Comparison of ENCODE assay signal across 6 cellular contexts in the genomic region with DNA sequence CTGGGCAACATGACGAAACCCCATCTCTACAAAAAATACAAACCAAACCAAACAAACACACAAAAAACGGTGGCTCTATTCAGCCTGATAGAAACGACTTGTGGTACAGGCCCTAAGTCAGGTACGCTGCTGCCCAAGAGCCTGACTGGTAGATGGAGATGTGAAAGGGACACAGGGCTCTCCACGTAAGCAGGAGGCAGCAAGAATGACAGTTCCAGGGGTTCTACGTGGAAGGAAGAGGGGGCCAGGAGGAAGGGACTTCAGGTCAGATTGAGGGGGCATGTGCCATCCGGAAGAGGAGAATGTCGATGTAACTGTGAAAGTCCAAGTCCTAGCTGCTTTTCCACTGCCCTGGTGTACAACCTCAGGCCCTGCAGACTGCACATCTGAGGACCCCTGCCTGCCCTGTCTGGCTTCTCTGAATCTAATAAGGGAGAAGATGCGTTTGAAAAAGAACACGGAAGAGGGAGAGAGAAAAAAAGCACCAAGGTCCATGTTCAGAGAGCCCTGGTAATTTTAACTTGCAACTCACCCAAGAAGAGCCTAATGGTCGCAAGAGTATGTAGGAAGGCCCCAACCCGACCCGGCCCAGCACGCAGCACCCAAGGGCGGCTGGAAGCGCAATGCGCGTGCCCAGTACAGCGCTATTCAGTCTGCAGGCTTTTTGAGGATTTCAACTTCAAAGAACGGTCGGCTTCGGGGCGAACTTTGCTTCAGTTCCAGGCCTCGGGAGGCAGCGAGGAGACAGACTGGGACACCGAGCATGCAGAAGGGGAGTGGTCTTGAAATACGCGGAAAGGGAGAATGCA. TPM values are rescaled to one million over a fixed set of nuclear protein-coding genes. Genes with fewer than 3 reads are reported as not detected.
DNase-seq lines count a peak whose midpoint lies in the region; ATAC-seq, FAIRE-seq and TF ChIP-seq lines count a peak whose summit lies in the region.

No MANE protein-coding gene starts in this region.

- H3K36me3 Mint-ChIP-seq in activated T-cell treated with anti-CD3 and anti-CD28 coated beads, Interleukin-2, amount 50 U/mL, for 72 hours (ENCODE audit: insufficient read depth in 2 of 2) = peaks cover 6 to 10% of the 10 kb centered on the region in 2 donors
- peaks cover 3% of the 10 kb centered on the region for H3K36me3 Mint-ChIP-seq in nephron (ENCODE audit: low read depth)

- no peaks in the 10 kb centered on the region for H3K9me3 ChIP-seq in K562 (replicated peaks; ENCODE audit: control insufficient read depth, insufficient read depth, low read depth, low read length)

- TF ChIP-seq POLR2A in K562 (conservative IDR thresholded peaks at IDR 0.05) = no peak

- H3K9me3 Mint-ChIP-seq in activated T-cell treated with anti-CD3 and anti-CD28 coated beads, Interleukin-2, amount 50 U/mL, for 72 hours = no peaks in the 10 kb centered on the region
- H3K9me3 Mint-ChIP-seq in nephron = no peaks in the 10 kb centered on the region

- peaks cover 32 to 54% of the 10 kb centered on the region in 2 experiments for H3K4me1 ChIP-seq in K562 (replicated peaks in 1 of 2; ENCODE audit: control insufficient read depth in 2 of 2, insufficient read depth in 2 of 2, low read length in 2 of 2)

- peak overlapping the region; percentile 82 to 98 for H3K9ac ChIP-seq in K562 (ENCODE audit: insufficient read depth in 1 of 2, low read depth in 2 of 2, low read length in 2 of 2)

- in situ Hi-C loops in K562 (cut with MboI) = no loop called here

- FAIRE-seq in K562 (lab: Jason Lieb, UNC) = peak; percentile 19

- H3K4me2 ChIP-seq in K562 (ENCODE audit: insufficient read depth, low read length) = peak overlapping the region; percentile 99

- peaks cover 6% of the 10 kb centered on the region for H4K20me1 ChIP-seq in K562 (replicated peaks; ENCODE audit: control insufficient read depth, insufficient read depth, low read length)

- TF ChIP-seq CTCF in K562 (IDR thresholded peaks at IDR 0.05 in 2 of 3, conservative IDR thresholded peaks at IDR 0.05 in 1 of 3; ENCODE audit: insufficient read depth in 2 of 3, low read depth in 1 of 3, low read length in 3 of 3) = no peak
- no peak for TF ChIP-seq CTCF in nephron (IDR thresholded peaks at IDR 0.05; ENCODE audit: unreplicated experiment in 3 of 3)

- H3K4me3 ChIP-seq in K562 = peak overlapping the region; percentile 65

- peaks cover 79% of the 10 kb centered on the region for H3K4me1 Mint-ChIP-seq in activated T-cell treated with anti-CD3 and anti-CD28 coated beads, Interleukin-2, amount 50 U/mL, for 72 hours (ENCODE audit: low read depth)
- H3K4me1 Mint-ChIP-seq in nephron = peaks cover 47% of the 10 kb centered on the region

- POLR2A ChIA-PET in K562 (lab: Yijun Ruan, JAX) = interaction anchor here (0.8 to 4.7 kb wide), 8 partner anchors 9 to 146 kb away, joined by 3 to 35 read pairs (median 16); a partner anchor contains a TSS

- H3K36me3 ChIP-seq in K562 (ENCODE audit: control insufficient read depth, insufficient read depth, low read length) = peaks cover 19% of the 10 kb centered on the region; the same call in 2 of the 3 replicates

- CTCF ChIA-PET in K562 (lab: Yijun Ruan, JAX; ENCODE audit: low intra/inter-chr PET ratio) = interaction anchor here (6.5 kb wide), 1 partner anchor 29 kb away, joined by 63 read pairs; no protein-coding TSS in a partner anchor

- H3K27ac Mint-ChIP-seq in activated T-cell treated with anti-CD3 and anti-CD28 coated beads, Interleukin-2, amount 50 U/mL, for 72 hours = peak overlapping the region; percentile 95
- H3K27ac Mint-ChIP-seq in nephron = peak overlapping the region; percentile 93 to 95 (median 95)

- intact Hi-C loops in K562 (cut with micrococcal nuclease) = no loop called here

- WGBS in K562 (ENCODE audit: insufficient coverage, low coverage, missing lambda C conversion rate) = 6% methylated on average over 28 of the region's 28 CpGs

- H3K27me3 ChIP-seq in K562 (ENCODE audit: control insufficient read depth in 2 of 2, insufficient read depth in 2 of 2, low read length in 2 of 2) = no peaks in the 10 kb centered on the region

- peak overlapping the region; percentile 97 for H2AFZ ChIP-seq in K562 (ENCODE audit: low read depth, low read length)

- no peak for DNase-seq in activated T-cell treated with anti-CD3 and anti-CD28 coated beads, Interleukin-2, amount 50 U/mL, for 72 hours
- DNase-seq in activated T-cell treated with anti-CD3 and anti-CD28 coated beads for 4 hours (no peak), K562 (ENCODE audit: extremely low read depth in 1 of 4, low spot score in 3 of 4) (peak in 1 of 4 experiments; percentile 8)

- no peak for TF ChIP-seq EP300 in K562 (IDR thresholded peaks at IDR 0.05; ENCODE audit: low read length)

- peak overlapping the region; percentile 68 for H3K27ac ChIP-seq in K562 (ENCODE audit: extremely low read depth, low read depth, low read length)

- peak; percentile 27 to 35 for ATAC-seq in activated T-cell treated with anti-CD3 and anti-CD28 coated beads, Interleukin-2, amount 50 U/mL, for 72 hours (replicated peaks in 1 of 2)
- peak; percentile 20 for ATAC-seq in K562
- ATAC-seq in HG02973 (IDR thresholded peaks at IDR 0.05; ENCODE audit: unreplicated experiment) = no peak
- ATAC-seq in GM19023 (IDR thresholded peaks at IDR 0.05; ENCODE audit: unreplicated experiment) = no peak

- H3K27me3 Mint-ChIP-seq in activated T-cell treated with anti-CD3 and anti-CD28 coated beads, Interleukin-2, amount 50 U/mL, for 72 hours (ENCODE audit: low read depth) = no peaks in the 10 kb centered on the region
- H3K27me3 Mint-ChIP-seq in nephron (ENCODE audit: low read depth) = no peaks in the 10 kb centered on the region

- peak overlapping the region; percentile 97 to 100 for H3K4me3 Mint-ChIP-seq in activated T-cell treated with anti-CD3 and anti-CD28 coated beads, Interleukin-2, amount 50 U/mL, for 72 hours
- peak overlapping the region; percentile 99 to 100 (median 99) for H3K4me3 Mint-ChIP-seq in nephron

- peaks cover 54% of the 10 kb centered on the region for H3K79me2 ChIP-seq in K562 (ENCODE audit: control insufficient read depth, insufficient read depth, low read length)

- TF ChIP-seq RAD21 in K562 (CRISPR knock-in tag; conservative IDR thresholded peaks at IDR 0.05 in 1 of 2, IDR thresholded peaks at IDR 0.05 in 1 of 2) = no peak

- BruUV-seq in K562 (replicated peaks; lab: Mats Ljungman, UMichigan) = TSS peak; percentile 64

- H3K9me1 ChIP-seq in K562 (ENCODE audit: control insufficient read depth, insufficient read depth, low read length) = no peaks in the 10 kb centered on the region

RNA-seq across cellular contexts. Expression of a gene that starts 0.9 kb away (rescaled TPM):
- 10 to 100 TPM; 23.5 to 25.1 TPM for total RNA-seq in activated T-cell treated with anti-CD3 and anti-CD28 coated beads, Interleukin-2, amount 50 U/mL, for 72 hours
- total RNA-seq in K562 (2011; cell fraction: chromatin; rRNA removed; ENCODE audit: low replicate concordance) = 16.9 and 90.0 TPM in 2 replicates
- total RNA-seq in K562 (2011; cell fraction: nucleolus; rRNA removed) = 98.3 and 115 TPM in 2 replicates
- 36.5 and 47.7 TPM in 2 replicates for total RNA-seq in K562 (2011; cell fraction: nucleoplasm; rRNA removed)
- 129 and 153 TPM in 2 replicates for total RNA-seq in K562 (2014; rRNA removed)
- total RNA-seq in K562 (2014; rRNA removed; fragmentation: Illumina TruSeq; extraction: Trizol) = 8.5 and 13.4 TPM in 2 replicates
- 60.4 and 61.8 TPM in 2 replicates for total RNA-seq in K562 (2015; rRNA removed; fragmentation: Illumina TruSeq; extraction: Trizol)
- total RNA-seq in K562 (2021) = 106 and 114 TPM in 2 replicates
- 40.4 and 51.9 TPM in 2 replicates for polyA plus RNA-seq in K562 (2011; rRNA removed)
- polyA plus RNA-seq in K562 (2011; cell fraction: cytosol; rRNA removed) = 70.6 and 201 TPM in 2 replicates
- polyA plus RNA-seq in K562 (2011; cell fraction: nucleus; rRNA removed) = 69.6 and 90.0 TPM in 2 replicates
- 75.0 and 123 TPM in 2 replicates for polyA plus RNA-seq in K562 (2012)
- 16.6 and 77.3 TPM in 2 replicates for polyA plus RNA-seq in K562 (2014; fragmentation: Illumina TruSeq; extraction: Trizol)
- 10 to 100 TPM; 35.6 to 66.3 TPM for polyA plus RNA-seq in K562 (2014; fragmentation: Nextera tagmentation; extraction: Ambion mirVana)
- 123 and 130 TPM in 2 replicates for polyA plus RNA-seq in K562 (2014; rRNA removed)
- polyA minus RNA-seq in K562 (2011; rRNA and poly(A)+ RNA removed) = 7.4 TPM in 2 replicates
- polyA minus RNA-seq in K562 (2011; cell fraction: cytosol; rRNA and poly(A)+ RNA removed) = 22.4 and 23.0 TPM in 2 replicates
- 61.0 and 62.0 TPM in 2 replicates for polyA minus RNA-seq in K562 (2011; cell fraction: nucleus; rRNA and poly(A)+ RNA removed)

RNA-seq across cellular contexts. Expression of a gene that starts 3.0 kb away (rescaled TPM):
- total RNA-seq in activated T-cell treated with anti-CD3 and anti-CD28 coated beads, Interleukin-2, amount 50 U/mL, for 72 hours = 10 to 100 TPM; 21.4 to 26.7 TPM
- 6.1 and 32.6 TPM in 2 replicates for total RNA-seq in K562 (2011; cell fraction: chromatin; rRNA removed; ENCODE audit: low replicate concordance)
- 30.5 and 31.9 TPM in 2 replicates for total RNA-seq in K562 (2011; cell fraction: nucleolus; rRNA removed)
- total RNA-seq in K562 (2011; cell fraction: nucleoplasm; rRNA removed) = 14.4 and 16.7 TPM in 2 replicates
- 26.1 and 36.0 TPM in 2 replicates for total RNA-seq in K562 (2014; rRNA removed)
- total RNA-seq in K562 (2014; rRNA removed; fragmentation: Illumina TruSeq; extraction: Trizol) = 3.2 and 4.2 TPM in 2 replicates
- total RNA-seq in K562 (2015; rRNA removed; fragmentation: Illumina TruSeq; extraction: Trizol) = 12.3 and 12.6 TPM in 2 replicates
- 24.2 and 26.9 TPM in 2 replicates for total RNA-seq in K562 (2021)
- polyA plus RNA-seq in K562 (2011; rRNA removed) = 9.7 and 12.3 TPM in 2 replicates
- polyA plus RNA-seq in K562 (2011; cell fraction: cytosol; rRNA removed) = 21.6 and 65.1 TPM in 2 replicates
- polyA plus RNA-seq in K562 (2011; cell fraction: nucleus; rRNA removed) = 29.6 and 55.3 TPM in 2 replicates
- 17.8 and 26.2 TPM in 2 replicates for polyA plus RNA-seq in K562 (2012)
- polyA plus RNA-seq in K562 (2014; fragmentation: Illumina TruSeq; extraction: Trizol) = 11.9 and 21.9 TPM in 2 replicates
- under 1 TPM; 0.32 to 0.83 TPM for polyA plus RNA-seq in K562 (2014; fragmentation: Nextera tagmentation; extraction: Ambion mirVana)
- polyA plus RNA-seq in K562 (2014; rRNA removed) = 27.6 and 33.4 TPM in 2 replicates
- polyA minus RNA-seq in K562 (2011; rRNA and poly(A)+ RNA removed) = 2.2 and 3.2 TPM in 2 replicates
- 7.2 and 7.9 TPM in 2 replicates for polyA minus RNA-seq in K562 (2011; cell fraction: cytosol; rRNA and poly(A)+ RNA removed)
- 22.2 and 25.9 TPM in 2 replicates for polyA minus RNA-seq in K562 (2011; cell fraction: nucleus; rRNA and poly(A)+ RNA removed)

RNA-seq across cellular contexts. Expression of a gene that starts 6.5 kb away (rescaled TPM):
- 100 to 1,000 TPM in 1 of 2 donors, 10 to 100 TPM in 1; 93.9 to 113 TPM for total RNA-seq in activated T-cell treated with anti-CD3 and anti-CD28 coated beads, Interleukin-2, amount 50 U/mL, for 72 hours
- 131 and 234 TPM in 2 replicates for total RNA-seq in K562 (2011; cell fraction: chromatin; rRNA removed; ENCODE audit: low replicate concordance)
- 106 and 109 TPM in 2 replicates for total RNA-seq in K562 (2011; cell fraction: nucleolus; rRNA removed)
- 106 and 124 TPM in 2 replicates for total RNA-seq in K562 (2011; cell fraction: nucleoplasm; rRNA removed)
- total RNA-seq in K562 (2014; rRNA removed) (80.6 and 98.7 TPM in 2 replicates), K562 (2014; rRNA removed; fragmentation: Illumina TruSeq; extraction: Trizol) (24.2 and 28.8 TPM in 2 replicates), K562 (2015; rRNA removed; fragmentation: Illumina TruSeq; extraction: Trizol) (26.3 and 29.2 TPM in 2 replicates), K562 (2021) (60.9 and 87.1 TPM in 2 replicates)
- polyA plus RNA-seq in K562 (2011; rRNA removed) (19.2 and 29.8 TPM in 2 replicates), K562 (2014; fragmentation: Illumina TruSeq; extraction: Trizol) (36.9 and 50.9 TPM in 2 replicates), K562 (2014; fragmentation: Nextera tagmentation; extraction: Ambion mirVana) (under 1 TPM; 0.03 to 0.38 TPM), K562 (2014; rRNA removed) (56.4 and 61.3 TPM in 2 replicates)
- 22.0 and 75.3 TPM in 2 replicates for polyA plus RNA-seq in K562 (2011; cell fraction: cytosol; rRNA removed)
- 63.0 and 156 TPM in 2 replicates for polyA plus RNA-seq in K562 (2011; cell fraction: nucleus; rRNA removed)
- 47.0 and 62.8 TPM in 2 replicates for polyA plus RNA-seq in K562 (2012)
- polyA minus RNA-seq in K562 (2011; rRNA and poly(A)+ RNA removed) = 15.6 and 21.1 TPM in 2 replicates
- 50.6 and 59.1 TPM in 2 replicates for polyA minus RNA-seq in K562 (2011; cell fraction: cytosol; rRNA and poly(A)+ RNA removed)
- polyA minus RNA-seq in K562 (2011; cell fraction: nucleus; rRNA and poly(A)+ RNA removed) = 17.2 and 21.5 TPM in 2 replicates

RNA-seq across cellular contexts. Expression of a gene that starts 11.2 kb away (rescaled TPM):
- total RNA-seq in activated T-cell treated with anti-CD3 and anti-CD28 coated beads, Interleukin-2, amount 50 U/mL, for 72 hours = 100 to 1,000 TPM; 106 TPM
- total RNA-seq in K562 (2011; cell fraction: chromatin; rRNA removed; ENCODE audit: low replicate concordance) = 78.9 and 182 TPM in 2 replicates
- 71.7 and 81.2 TPM in 2 replicates for total RNA-seq in K562 (2011; cell fraction: nucleolus; rRNA removed)
- 77.2 and 120 TPM in 2 replicates for total RNA-seq in K562 (2011; cell fraction: nucleoplasm; rRNA removed)
- total RNA-seq in K562 (2014; rRNA removed) (15.0 and 19.3 TPM in 2 replicates), K562 (2014; rRNA removed; fragmentation: Illumina TruSeq; extraction: Trizol) (1.3 and 1.7 TPM in 2 replicates), K562 (2015; rRNA removed; fragmentation: Illumina TruSeq; extraction: Trizol) (3.8 and 4.4 TPM in 2 replicates), K562 (2021) (17.1 and 18.8 TPM in 2 replicates)
- polyA plus RNA-seq in K562 (2011; rRNA removed) (7.4 and 17.0 TPM in 2 replicates), K562 (2014; fragmentation: Illumina TruSeq; extraction: Trizol) (4.8 and 6.9 TPM in 2 replicates), K562 (2014; fragmentation: Nextera tagmentation; extraction: Ambion mirVana) (under 1 TPM; 0.06 to 0.14 TPM), K562 (2014; rRNA removed) (14.6 and 20.5 TPM in 2 replicates)
- polyA plus RNA-seq in K562 (2011; cell fraction: cytosol; rRNA removed) = 13.4 and 20.3 TPM in 2 replicates
- polyA plus RNA-seq in K562 (2011; cell fraction: nucleus; rRNA removed) = 102 and 163 TPM in 2 replicates
- polyA plus RNA-seq in K562 (2012) = 19.2 and 25.7 TPM in 2 replicates
- polyA minus RNA-seq in K562 (2011; rRNA and poly(A)+ RNA removed) = 6.4 and 7.8 TPM in 2 replicates
- polyA minus RNA-seq in K562 (2011; cell fraction: cytosol; rRNA and poly(A)+ RNA removed) = 7.6 and 12.6 TPM in 2 replicates
- polyA minus RNA-seq in K562 (2011; cell fraction: nucleus; rRNA and poly(A)+ RNA removed) = 18.2 and 23.1 TPM in 2 replicates

RNA-seq across cellular contexts. Expression of a gene that starts 26.2 kb away (rescaled TPM):
- under 1 TPM; 0.34 to 0.39 TPM for total RNA-seq in activated T-cell treated with anti-CD3 and anti-CD28 coated beads, Interleukin-2, amount 50 U/mL, for 72 hours
- 0.33 and 1.00 TPM in 2 replicates for total RNA-seq in K562 (2011; cell fraction: chromatin; rRNA removed; ENCODE audit: low replicate concordance)
- total RNA-seq in K562 (2011; cell fraction: nucleolus; rRNA removed) = 0.26 TPM in 1 of 2 replicates, not detected in the other
- total RNA-seq in K562 (2011; cell fraction: nucleoplasm; rRNA removed) = 0.29 TPM in 1 of 2 replicates, not detected in the other
- total RNA-seq in K562 (2014; rRNA removed) (not detected in 2 replicates), K562 (2014; rRNA removed; fragmentation: Illumina TruSeq; extraction: Trizol) (not detected in 2 replicates), K562 (2015; rRNA removed; fragmentation: Illumina TruSeq; extraction: Trizol) (not detected in 2 replicates), K562 (2021) (0.40 TPM in 1 of 2 replicates, not detected in the other)
- polyA plus RNA-seq in K562 (2011; rRNA removed) (not detected in 2 replicates), K562 (2014; fragmentation: Illumina TruSeq; extraction: Trizol) (not detected in 2 replicates), K562 (2014; fragmentation: Nextera tagmentation; extraction: Ambion mirVana) (not detected), K562 (2014; rRNA removed) (0.07 TPM in 1 of 2 replicates, not detected in the other)
- 0.28 TPM in 1 of 2 replicates, not detected in the other for polyA plus RNA-seq in K562 (2011; cell fraction: cytosol; rRNA removed)
- polyA plus RNA-seq in K562 (2011; cell fraction: nucleus; rRNA removed) = not detected in 2 replicates
- 0.39 and 0.58 TPM in 2 replicates for polyA plus RNA-seq in K562 (2012)
- not detected in 2 replicates for polyA minus RNA-seq in K562 (2011; rRNA and poly(A)+ RNA removed)
- polyA minus RNA-seq in K562 (2011; cell fraction: cytosol; rRNA and poly(A)+ RNA removed) = not detected in 2 replicates
- 0.27 TPM in 1 of 2 replicates, not detected in the other for polyA minus RNA-seq in K562 (2011; cell fraction: nucleus; rRNA and poly(A)+ RNA removed)

Comparison
In these comparisons a context has a peak if more than half of its experiments do, and no peak if none do; other contexts are left out.
1. ATAC-seq: peak in activated T-cell treated with anti-CD3 and anti-CD28 coated beads, Interleukin-2, amount 50 U/mL, for 72 hours (2 of 2) and K562 (single experiment); none in HG02973 (single experiment) and GM19023 (single experiment).